In genomic region chr9:129857207-129857606, GRCh38 we compare ENCODE assay signal across 28 cellular contexts. TPM values are rescaled to one million over a fixed set of nuclear protein-coding genes. Genes with fewer than 3 reads are reported as not detected.
A peak's percentile ranks its signal among the peaks of the same experiment; 100 is the strongest.
DNase-seq lines count a peak whose midpoint lies in the region; ATAC-seq lines count a peak whose summit lies in the region.
"Had no signal": no experiment of that assay in that cellular context is flagged by ENCODE, and none has a peak within 500 bp of the region (broad histone marks: within the 10 kb centered on the region; RNA-seq: fewer than 3 reads in every experiment).

No MANE protein-coding gene starts in this region.

- DNase-seq in activated CD4-positive, alpha-beta T cell treated with anti-CD3 and anti-CD28 coated beads, Interleukin-2, amount 10 ng/mL, durations not matched to agents 24 days and 14 days = no peak
- no peak for DNase-seq in activated CD4-positive, alpha-beta T cell treated with anti-CD3 and anti-CD28 coated beads for 1 hour
- DNase-seq in CD4-positive, CD25-positive, alpha-beta regulatory T cell = no peak
- DNase-seq in T-helper 17 cell (no peak), hepatic stellate cell (ENCODE audit: low spot score) (peak; percentile 37), substantia nigra (lab: John Stamatoyannopoulos, UW) (no peak), DMS79 (lab: John Stamatoyannopoulos, UW) (no peak), NCI-H446 (lab: John Stamatoyannopoulos, UW) (no peak)
- DNase-seq: activated naive CD4-positive, alpha-beta T cell treated with anti-CD3 and anti-CD28 coated beads for 36 hours; activated T-cell treated with anti-CD3 and anti-CD28 coated beads for 4 hours; CD8-positive, alpha-beta T cell; central memory CD4-positive, alpha-beta T cell; DMS 273 treated with DMSO at 0.1 percent for 48 hours; mesenchymal stem cell; NCI-H1048; NCI-H1694 treated with DMSO at 0.1 percent for 48 hours; NCI-H526; NK-92 treated with Interleukin-12 subunit alpha and Interleukin-12 subunit beta, amount 100 ng/mL, for 24 hours; PC-3; stimulated activated CD4-positive, alpha-beta T cell treated with anti-CD3 and anti-CD28 coated beads, Interleukin-15, amount 100 ng/mL, for 24 hours; stimulated activated naive CD4-positive, alpha-beta T cell treated with Interleukin-2 at 50 U/mL for 16 hours; T-helper 9 cell had no signal

- ATAC-seq in CD4-positive, CD25-positive, alpha-beta regulatory T cell (ENCODE audit: low read depth in 2 of 2) = no peak
- no peak for ATAC-seq in T-helper 17 cell
- ATAC-seq: CD8-positive, alpha-beta T cell; left lung; PC-3; psoas muscle; Right ventricle myocardium inferior had no signal

- intact Hi-C loops in activated CD4-positive, alpha-beta T cell treated with anti-CD3 and anti-CD28 coated beads, Interleukin-2, amount 10 ng/mL, durations not matched to agents 24 days and 14 days (cut with micrococcal nuclease) = no loop called here

- peak overlapping the region; percentile 62 for H3K27ac Mint-ChIP-seq in activated CD4-positive, alpha-beta T cell treated with anti-CD3 and anti-CD28 coated beads, Interleukin-2, amount 10 ng/mL, durations not matched to agents 24 days and 14 days
- H3K27ac Mint-ChIP-seq in CD4-positive, CD25-positive, alpha-beta regulatory T cell = peak overlapping the region; percentile 65 to 85 (median 75)
- H3K27ac Mint-ChIP-seq in T-helper 17 cell = peak overlapping the region; percentile 77

- no peaks in the 10 kb centered on the region for H3K27me3 ChIP-seq in CD4-positive, CD25-positive, alpha-beta regulatory T cell (ENCODE audit: control insufficient read depth, insufficient read depth, low read length)
- H3K27me3 ChIP-seq: hepatocyte, left lung, tibial nerve had no signal

- H3K4me1 Mint-ChIP-seq in activated CD4-positive, alpha-beta T cell treated with anti-CD3 and anti-CD28 coated beads, Interleukin-2, amount 10 ng/mL, durations not matched to agents 24 days and 14 days = peaks cover 58% of the 10 kb centered on the region
- H3K4me1 Mint-ChIP-seq in CD4-positive, CD25-positive, alpha-beta regulatory T cell = peaks cover 4 to 46% (median 19%) of the 10 kb centered on the region in 4 donors
- peaks cover 26% of the 10 kb centered on the region for H3K4me1 Mint-ChIP-seq in T-helper 17 cell

- peaks cover 23% of the 10 kb centered on the region for H3K4me1 ChIP-seq in CD4-positive, CD25-positive, alpha-beta regulatory T cell (ENCODE audit: control insufficient read depth, insufficient read depth, low read length, poor library complexity, severe bottlenecking)
- H3K4me1 ChIP-seq: psoas muscle had no signal

- no peaks in the 10 kb centered on the region for H3K9me3 ChIP-seq in CD4-positive, CD25-positive, alpha-beta regulatory T cell (ENCODE audit: control insufficient read depth in 2 of 2, low read length in 2 of 2)
- no peaks in the 10 kb centered on the region for H3K9me3 ChIP-seq in T-helper 17 cell (ENCODE audit: control insufficient read depth, low read length, poor library complexity, severe bottlenecking)
- H3K9me3 ChIP-seq: left lung, psoas muscle, tibial nerve had no signal

- H3K36me3 ChIP-seq in CD4-positive, CD25-positive, alpha-beta regulatory T cell (ENCODE audit: control insufficient read depth, insufficient read depth, low read length) = peaks cover 79% of the 10 kb centered on the region

- H3K27ac ChIP-seq in CD4-positive, CD25-positive, alpha-beta regulatory T cell (ENCODE audit: insufficient read depth, low read length, poor library complexity, severe bottlenecking) = peak overlapping the region; percentile 25
- no peak overlapping the region for H3K27ac ChIP-seq in substantia nigra (ENCODE audit: low read depth, low read length, poor library complexity, severe bottlenecking)
- H3K27ac ChIP-seq: hepatocyte, left lung, psoas muscle, tibial nerve, VCaP had no signal

- no peak overlapping the region for H3K4me3 Mint-ChIP-seq in activated CD4-positive, alpha-beta T cell treated with anti-CD3 and anti-CD28 coated beads, Interleukin-2, amount 10 ng/mL, durations not matched to agents 24 days and 14 days
- no peak overlapping the region for H3K4me3 Mint-ChIP-seq in CD4-positive, CD25-positive, alpha-beta regulatory T cell
- H3K4me3 Mint-ChIP-seq in T-helper 17 cell = no peak overlapping the region
- H3K4me3 Mint-ChIP-seq: activated naive CD4-positive, alpha-beta T cell treated with anti-CD3 and anti-CD28 coated beads for 36 hours; CD8-positive, alpha-beta T cell had no signal

- H3K27me3 Mint-ChIP-seq in activated CD4-positive, alpha-beta T cell treated with anti-CD3 and anti-CD28 coated beads, Interleukin-2, amount 10 ng/mL, durations not matched to agents 24 days and 14 days = no peaks in the 10 kb centered on the region
- no peaks in the 10 kb centered on the region for H3K27me3 Mint-ChIP-seq in CD4-positive, CD25-positive, alpha-beta regulatory T cell
- H3K27me3 Mint-ChIP-seq in T-helper 17 cell = no peaks in the 10 kb centered on the region

- H3K4me3 ChIP-seq in CD4-positive, CD25-positive, alpha-beta regulatory T cell (ENCODE audit: low read depth, low read length) = no peak overlapping the region
- H3K4me3 ChIP-seq: hepatocyte, left lung, psoas muscle, tibial nerve had no signal

- peaks cover 72% of the 10 kb centered on the region for H3K36me3 Mint-ChIP-seq in activated CD4-positive, alpha-beta T cell treated with anti-CD3 and anti-CD28 coated beads, Interleukin-2, amount 10 ng/mL, durations not matched to agents 24 days and 14 days (ENCODE audit: low read depth)
- peaks cover 49% of the 10 kb centered on the region for H3K36me3 Mint-ChIP-seq in CD4-positive, CD25-positive, alpha-beta regulatory T cell
- H3K36me3 Mint-ChIP-seq in T-helper 17 cell (ENCODE audit: low read depth) = peaks cover 6% of the 10 kb centered on the region

- no peaks in the 10 kb centered on the region for H3K9me3 Mint-ChIP-seq in activated CD4-positive, alpha-beta T cell treated with anti-CD3 and anti-CD28 coated beads, Interleukin-2, amount 10 ng/mL, durations not matched to agents 24 days and 14 days
- H3K9me3 Mint-ChIP-seq in CD4-positive, CD25-positive, alpha-beta regulatory T cell = no peaks in the 10 kb centered on the region
- H3K9me3 Mint-ChIP-seq: activated naive CD4-positive, alpha-beta T cell treated with anti-CD3 and anti-CD28 coated beads for 36 hours; CD8-positive, alpha-beta T cell had no signal

RNA-seq across cellular contexts. Expression of gene USP20, which starts 21.9 kb away (rescaled TPM):
- total RNA-seq in activated CD4-positive, alpha-beta T cell treated with anti-CD3 and anti-CD28 coated beads, Interleukin-2, amount 10 ng/mL, durations not matched to agents 24 days and 14 days = 44.3 and 47.2 TPM in 2 replicates
- total RNA-seq in CD4-positive, CD25-positive, alpha-beta regulatory T cell = 116 TPM
- polyA plus RNA-seq in CD4-positive, CD25-positive, alpha-beta regulatory T cell = 10 to 100 TPM; 37.1 to 54.7 (median 46.9) TPM
- 10 to 100 TPM; 80.7 to 90.0 TPM for total RNA-seq in T-helper 17 cell

RNA-seq across cellular contexts. Expression of gene C9orf78, which starts 22.1 kb away (rescaled TPM):
- 59.9 and 60.9 TPM in 2 replicates for total RNA-seq in activated CD4-positive, alpha-beta T cell treated with anti-CD3 and anti-CD28 coated beads, Interleukin-2, amount 10 ng/mL, durations not matched to agents 24 days and 14 days
- total RNA-seq in CD4-positive, CD25-positive, alpha-beta regulatory T cell = 91.6 TPM
- 100 to 1,000 TPM; 155 to 196 (median 170) TPM for polyA plus RNA-seq in CD4-positive, CD25-positive, alpha-beta regulatory T cell
- 100 to 1,000 TPM in 1 of 2 donors, 10 to 100 TPM in 1; 96.2 to 111 TPM for total RNA-seq in T-helper 17 cell

RNA-seq across cellular contexts. Expression of gene TOR1A, which starts 33.3 kb away (rescaled TPM):
- total RNA-seq in activated CD4-positive, alpha-beta T cell treated with anti-CD3 and anti-CD28 coated beads, Interleukin-2, amount 10 ng/mL, durations not matched to agents 24 days and 14 days = 55.1 and 60.5 TPM in 2 replicates
- total RNA-seq in CD4-positive, CD25-positive, alpha-beta regulatory T cell = 19.3 TPM
- 10 to 100 TPM; 63.6 to 72.7 (median 69.6) TPM for polyA plus RNA-seq in CD4-positive, CD25-positive, alpha-beta regulatory T cell
- 10 to 100 TPM; 16.7 to 17.2 TPM for total RNA-seq in T-helper 17 cell

RNA-seq across cellular contexts. Expression of gene TOR1B, which starts 54.2 kb away (rescaled TPM):
- 22.7 and 24.1 TPM in 2 replicates for total RNA-seq in activated CD4-positive, alpha-beta T cell treated with anti-CD3 and anti-CD28 coated beads, Interleukin-2, amount 10 ng/mL, durations not matched to agents 24 days and 14 days
- 25.5 TPM for total RNA-seq in CD4-positive, CD25-positive, alpha-beta regulatory T cell
- 10 to 100 TPM; 11.6 to 27.2 (median 14.5) TPM for polyA plus RNA-seq in CD4-positive, CD25-positive, alpha-beta regulatory T cell
- 10 to 100 TPM; 13.2 to 18.7 TPM for total RNA-seq in T-helper 17 cell
